12 cellular contexts compared by ENCODE assay signal in the genomic region with DNA sequence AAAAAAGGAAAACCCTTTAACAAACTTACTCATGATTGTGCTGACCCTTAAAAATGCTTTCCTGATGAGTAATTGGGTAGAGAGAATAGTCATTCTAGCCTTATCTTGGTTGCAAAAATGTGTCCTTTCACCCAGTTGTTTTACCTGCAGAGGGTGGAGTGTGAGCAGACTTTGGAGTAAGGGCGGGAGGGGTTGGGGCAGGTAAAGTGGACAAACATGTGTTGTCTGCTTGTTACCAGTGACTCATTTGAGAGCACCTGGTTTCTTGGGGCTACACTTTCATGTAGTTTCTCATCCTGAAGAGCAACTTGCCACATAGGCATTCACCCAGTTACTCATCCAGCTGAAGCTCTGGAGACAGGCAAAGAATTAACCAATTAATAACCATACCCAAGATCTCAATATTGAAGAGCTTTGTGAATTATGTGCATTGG.
DNase-seq lines count a peak whose midpoint lies in the region; ATAC-seq, FAIRE-seq and TF ChIP-seq lines count a peak whose summit lies in the region.
"Had no signal": no experiment of that assay in that cellular context is flagged by ENCODE, and none has a peak within 500 bp of the region (broad histone marks: within the 10 kb centered on the region; RNA-seq: fewer than 3 reads in every experiment).

No MANE protein-coding gene starts in this region.

- H3K27me3 ChIP-seq in pancreas = no peaks in the 10 kb centered on the region

- 61 to 65% methylated on average over 1 of the region's 1 CpG for WGBS in pancreas, 2 donors

- no peak for TF ChIP-seq CTCF in pancreas (IDR thresholded peaks at IDR 0.05)

- ATAC-seq in pancreas (peak; percentile 74 to 95 (median 90)), HG03520 (IDR thresholded peaks at IDR 0.05; ENCODE audit: unreplicated experiment) (no peak), GM21367 (IDR thresholded peaks at IDR 0.05; ENCODE audit: unreplicated experiment) (no peak), HG03159 (IDR thresholded peaks at IDR 0.05; ENCODE audit: unreplicated experiment) (no peak)
- ATAC-seq in activated CD8-positive, alpha-beta T cell treated with anti-CD3 and anti-CD28 coated beads, Interleukin-2, amount 10 ng/mL, durations not matched to agents 7 days and 5 days = no peak

- H3K4me3 Mint-ChIP-seq in activated CD8-positive, alpha-beta T cell treated with anti-CD3 and anti-CD28 coated beads, Interleukin-2, amount 10 ng/mL, durations not matched to agents 7 days and 5 days = no peak overlapping the region

- no peaks in the 10 kb centered on the region for H3K36me3 ChIP-seq in pancreas

- no peaks in the 10 kb centered on the region for H3K36me3 Mint-ChIP-seq in activated CD8-positive, alpha-beta T cell treated with anti-CD3 and anti-CD28 coated beads, Interleukin-2, amount 10 ng/mL, durations not matched to agents 7 days and 5 days (ENCODE audit: low read depth)

- H3K9me3 Mint-ChIP-seq in activated CD8-positive, alpha-beta T cell treated with anti-CD3 and anti-CD28 coated beads, Interleukin-2, amount 10 ng/mL, durations not matched to agents 7 days and 5 days (ENCODE audit: insufficient read depth) = no peaks in the 10 kb centered on the region

- H3K4me1 ChIP-seq in pancreas = peaks cover 0 to 4% (median 0%) of the 10 kb centered on the region in 3 donors

- POLR2A ChIA-PET in activated CD8-positive, alpha-beta T cell treated with anti-CD3 and anti-CD28 coated beads, Interleukin-2, amount 10 ng/mL, durations not matched to agents 7 days and 5 days (lab: Charles Lee) = no interaction called here

- no peak overlapping the region for H3K27ac Mint-ChIP-seq in activated CD8-positive, alpha-beta T cell treated with anti-CD3 and anti-CD28 coated beads, Interleukin-2, amount 10 ng/mL, durations not matched to agents 7 days and 5 days

- intact Hi-C loops in pancreas (cut with DNase I) = no loop called here

- FAIRE-seq in pancreas (lab: Jason Lieb, UNC) = no peak
- FAIRE-seq: GM18507 had no signal

- peak overlapping the region in 2 of 4 donors; percentile 6 to 28 for H3K27ac ChIP-seq in pancreas

- DNase-seq in EL (peak; percentile 75), RPMI7951 (ENCODE audit: low read depth) (peak; percentile 76), fibroblast of peridontal ligament (ENCODE audit: extremely low read depth) (peak; percentile 58), pancreas (peak in 3 of 6 donors; percentile 24 to 50 (median 29))
- no peak for DNase-seq in activated CD8-positive, alpha-beta T cell treated with anti-CD3 and anti-CD28 coated beads, Interleukin-2, amount 10 ng/mL, durations not matched to agents 7 days and 5 days
- DNase-seq: cortex of kidney, DMS 273 treated with DMSO at 0.1 percent for 48 hours, NCI-H1417 treated with DMSO at 0.1 percent for 48 hours had no signal

- peaks cover 5% of the 10 kb centered on the region for H3K27me3 Mint-ChIP-seq in activated CD8-positive, alpha-beta T cell treated with anti-CD3 and anti-CD28 coated beads, Interleukin-2, amount 10 ng/mL, durations not matched to agents 7 days and 5 days (ENCODE audit: low read depth)

- no peaks in the 10 kb centered on the region for H3K4me1 Mint-ChIP-seq in activated CD8-positive, alpha-beta T cell treated with anti-CD3 and anti-CD28 coated beads, Interleukin-2, amount 10 ng/mL, durations not matched to agents 7 days and 5 days (ENCODE audit: low read depth)

- CTCF ChIA-PET in activated CD8-positive, alpha-beta T cell treated with anti-CD3 and anti-CD28 coated beads, Interleukin-2, amount 10 ng/mL, durations not matched to agents 7 days and 5 days (lab: Charles Lee) = no interaction called here

- no peaks in the 10 kb centered on the region for H3K9me3 ChIP-seq in pancreas

- no peak overlapping the region for H3K4me3 ChIP-seq in pancreas

Comparison
In these comparisons a context has a peak if more than half of its experiments do, and no peak if none do; other contexts are left out.
1. ATAC-seq: peak in pancreas (4 of 4); none in HG03520 (single experiment), GM21367 (single experiment), activated CD8-positive, alpha-beta T cell treated with anti-CD3 and anti-CD28 coated beads, Interleukin-2, amount 10 ng/mL, durations not matched to agents 7 days and 5 days (single experiment) and HG03159 (single experiment).